2 cellular contexts compared by ENCODE assay signal in the genomic region with DNA sequence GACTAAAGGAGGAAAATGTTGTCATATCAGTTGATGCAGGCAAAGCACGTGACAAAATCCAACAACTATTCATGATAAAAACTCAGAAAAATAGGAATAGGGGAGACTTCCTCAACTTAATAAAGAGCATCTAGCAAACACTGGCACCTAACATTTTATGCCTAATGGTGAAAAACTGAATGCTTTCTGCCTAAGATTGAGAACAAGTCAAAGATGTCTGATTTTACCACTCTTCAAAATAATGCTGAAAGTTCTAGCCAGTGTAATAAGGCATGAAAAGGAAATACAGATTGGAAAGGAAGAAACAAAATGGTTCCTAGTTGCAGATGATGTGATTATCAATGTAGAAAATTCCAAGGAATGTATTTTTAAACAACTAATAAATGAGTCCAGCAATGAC.
TF ChIP-seq lines count a peak whose summit lies in the region.

No MANE protein-coding gene starts in this region.

TF ChIP-seq in HepG2, 621 proteins besides CTCF, POLR2A, EP300 and RAD21:
- TF ChIP-seq ZNF280D (CRISPR knock-in tag; IDR thresholded peaks at IDR 0.05) (peak; percentile 35; the same call in 1 of the 2 replicates), RFX3 (CRISPR knock-in tag; IDR thresholded peaks at IDR 0.05) (no peak)
TF ChIP-seq in HepG2: peak in this region for 1.

TF ChIP-seq in H1, 55 proteins besides CTCF, POLR2A, EP300 and RAD21:
- TF ChIP-seq KDM1A (IDR thresholded peaks at IDR 0.05; ENCODE audit: borderline replicate concordance, low read length) (peak; percentile 83; the same call in 1 of the 2 replicates), BACH1 (IDR thresholded peaks at IDR 0.05; ENCODE audit: low read length) (no peak), CBX8 (IDR thresholded peaks at IDR 0.05; ENCODE audit: borderline replicate concordance, low read depth, low read length) (no peak), YY1 (IDR thresholded peaks at IDR 0.05; ENCODE audit: low read depth, low read length) (no peak), TAF1 (IDR thresholded peaks at IDR 0.05; ENCODE audit: low read depth, low read length) (no peak), TAF7 (optimal IDR thresholded peaks at IDR 0.05; ENCODE audit: borderline replicate concordance, low read depth, low read length) (no peak), SP2 (IDR thresholded peaks at IDR 0.05; ENCODE audit: low read length) (no peak), NRF1 (IDR thresholded peaks at IDR 0.05; ENCODE audit: low read depth, low read length) (no peak), CTBP2 (IDR thresholded peaks at IDR 0.05; ENCODE audit: borderline replicate concordance, insufficient read depth, insufficient read length, low read length) (no peak), SP1 (IDR thresholded peaks at IDR 0.05; ENCODE audit: low read depth, low read length) (no peak), JUN (IDR thresholded peaks at IDR 0.05; ENCODE audit: low read depth, low read length) (no peak)
- TF ChIP-seq, protein P1, sequence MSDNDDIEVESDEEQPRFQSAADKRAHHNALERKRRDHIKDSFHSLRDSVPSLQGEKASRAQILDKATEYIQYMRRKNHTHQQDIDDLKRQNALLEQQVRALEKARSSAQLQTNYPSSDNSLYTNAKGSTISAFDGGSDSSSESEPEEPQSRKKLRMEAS (IDR thresholded peaks at IDR 0.05), result 0 out of 2 replicates have a peak, but pooled peaks have one; percentile 8
TF ChIP-seq in H1: peak in this region for 2.
